Comparison of ENCODE assay signal across 38 cellular contexts in genomic region chr2:8915941-8916340, GRCh38.
"Had no signal": no experiment of that assay in that cellular context is flagged by ENCODE, and none has a peak within 500 bp of the region (broad histone marks: within the 10 kb centered on the region; RNA-seq: fewer than 3 reads in every experiment).

No MANE protein-coding gene starts in this region.

- DNase-seq: activated B cell treated with CpG ODN at 0.5 μM for 24 hours; activated CD4-positive, alpha-beta memory T cell treated with anti-CD3 and anti-CD28 coated beads for 36 hours; activated CD4-positive, alpha-beta T cell treated with anti-CD3 and anti-CD28 coated beads for 4 hours; activated CD4-positive, alpha-beta T cell treated with anti-CD3 and anti-CD28 coated beads, Interleukin-2, amount 10 ng/mL, durations not matched to agents 24 days and 14 days; activated CD4-positive, alpha-beta T cell treated with anti-CD3 and anti-CD28 coated beads, Interleukin-2, amount 50 U/mL, for 1 hour; activated CD4-positive, alpha-beta T cell treated with anti-CD3 and anti-CD28 coated beads, Interleukin-2, amount 50 U/mL, for 4 hours; activated CD4-positive, CD25-positive, alpha-beta regulatory T cell treated with anti-CD3 and anti-CD28 coated beads, Interleukin-2, amount 50 U/mL, for 72 hours; activated CD8-positive, alpha-beta memory T cell treated with anti-CD3 and anti-CD28 coated beads, Interleukin-2, amount 50 U/mL, for 4 hours; activated CD8-positive, alpha-beta T cell treated with anti-CD3 and anti-CD28 coated beads for 36 hours; activated effector memory CD4-positive, alpha-beta T cell treated with anti-CD3 and anti-CD28 coated beads, Interleukin-2, amount 50 U/mL, for 16 hours; activated gamma-delta T cell treated with Interleukin-2 at 50 U/mL for 16 hours; activated naive CD4-positive, alpha-beta T cell; activated naive CD4-positive, alpha-beta T cell treated with anti-CD3 and anti-CD28 coated beads for 36 hours; activated naive CD4-positive, alpha-beta T cell treated with anti-CD3 and anti-CD28 coated beads, Interleukin-2, amount 50 U/mL, for 16 hours; activated naive CD8-positive, alpha-beta T cell treated with anti-CD3 and anti-CD28 coated beads for 36 hours; activated T-cell treated with anti-CD3 and anti-CD28 coated beads for 4 hours; activated T-cell treated with anti-CD3 and anti-CD28 coated beads, Interleukin-2, amount 50 U/mL, for 1 hour; activated T-cell treated with anti-CD3 and anti-CD28 coated beads, Interleukin-2, amount 50 U/mL, for 4 hours; activated T-cell treated with anti-CD3 and anti-CD28 coated beads, Interleukin-2, amount 50 U/mL, for 72 hours; adrenal gland; amniotic stem cell; aorta; body of pancreas; brain microvascular endothelial cell; cerebellar nuclear complex; T-helper 1 cell; T-helper 2 cell; T-helper 9 cell had no signal

- H3K4me3 ChIP-seq: adrenal gland, body of pancreas, breast epithelium had no signal

- FAIRE-seq: astrocyte, TTC549 had no signal

- H3K4me3 Mint-ChIP-seq: activated B cell treated with CpG ODN at 0.5 μM for 24 hours; activated CD4-positive, alpha-beta memory T cell treated with anti-CD3 and anti-CD28 coated beads for 36 hours; activated CD4-positive, alpha-beta T cell treated with anti-CD3 and anti-CD28 coated beads, Interleukin-2, amount 10 ng/mL, durations not matched to agents 24 days and 14 days; activated CD8-positive, alpha-beta T cell treated with anti-CD3 and anti-CD28 coated beads for 36 hours; activated naive CD4-positive, alpha-beta T cell treated with anti-CD3 and anti-CD28 coated beads for 36 hours; activated naive CD8-positive, alpha-beta T cell treated with anti-CD3 and anti-CD28 coated beads for 36 hours; activated T-cell treated with anti-CD3 and anti-CD28 coated beads, Interleukin-2, amount 50 U/mL, for 4 hours; activated T-cell treated with anti-CD3 and anti-CD28 coated beads, Interleukin-2, amount 50 U/mL, for 72 hours; activated T-helper 1 cell treated with anti-CD3 and anti-CD28 coated beads, Interleukin-12 subunit alpha, Interleukin-12 subunit beta, Interleukin-2, Interleukin-4 antibody, amounts not matched to agents 30 ng/mL and 10 ng/mL and 1 ng/mL, durations not matched to agents 14 hours and 24 hours and 36 hours; activated T-helper 17 cell treated with anti-CD3 and anti-CD28 coated beads, Interleukin-2, amount 50 U/mL, for 72 hours; central memory CD8-positive, alpha-beta T cell; T-helper 1 cell treated with Interleukin-12 subunit alpha and Interleukin-12 subunit beta and Interleukin-4 antibody, amounts not matched to agents 30 μg/mL and 1 μg/mL, for 36 hours; T-helper 2 cell treated with Interferon-gamma antibody and Interleukin-4, amounts not matched to agents 5 μg/mL and 100 μg/mL, for 36 hours had no signal

- H3K4me1 Mint-ChIP-seq: activated B cell treated with CpG ODN at 0.5 μM for 24 hours; activated CD4-positive, alpha-beta T cell treated with anti-CD3 and anti-CD28 coated beads, Interleukin-2, amount 10 ng/mL, durations not matched to agents 24 days and 14 days; activated naive CD8-positive, alpha-beta T cell treated with anti-CD3 and anti-CD28 coated beads for 36 hours; activated T-helper 17 cell treated with anti-CD3 and anti-CD28 coated beads, Interleukin-2, amount 50 U/mL, for 72 hours; central memory CD8-positive, alpha-beta T cell had no signal

- H3K27me3 ChIP-seq: adrenal gland, body of pancreas, brain microvascular endothelial cell, breast epithelium had no signal

- ATAC-seq: activated CD8-positive, alpha-beta T cell treated with anti-CD3 and anti-CD28 coated beads for 36 hours; activated naive CD4-positive, alpha-beta T cell treated with anti-CD3 and anti-CD28 coated beads, Interleukin-2, amount 50 U/mL, for 72 hours; activated T-cell treated with anti-CD3 and anti-CD28 coated beads, Interleukin-2, amount 50 U/mL, for 4 hours; activated T-cell treated with anti-CD3 and anti-CD28 coated beads, Interleukin-2, amount 50 U/mL, for 72 hours; activated T-helper 17 cell treated with anti-CD3 and anti-CD28 coated beads, Interleukin-2, amount 50 U/mL, for 72 hours; body of pancreas had no signal

- H3K4me1 ChIP-seq: adrenal gland, body of pancreas, breast epithelium had no signal

- H3K27ac ChIP-seq: adrenal gland, body of pancreas, brain microvascular endothelial cell, breast epithelium, VCaP had no signal

- H3K36me3 Mint-ChIP-seq: activated CD4-positive, alpha-beta memory T cell treated with anti-CD3 and anti-CD28 coated beads for 36 hours; activated naive CD4-positive, alpha-beta T cell treated with anti-CD3 and anti-CD28 coated beads, Interleukin-2, amount 50 U/mL, for 72 hours had no signal

- H3K36me3 ChIP-seq: adrenal gland, breast epithelium had no signal

- H3K9me3 Mint-ChIP-seq: activated CD4-positive, alpha-beta T cell treated with anti-CD3 and anti-CD28 coated beads, Interleukin-2, amount 10 ng/mL, durations not matched to agents 24 days and 14 days; activated naive CD4-positive, alpha-beta T cell treated with anti-CD3 and anti-CD28 coated beads for 36 hours; activated T-helper 1 cell treated with anti-CD3 and anti-CD28 coated beads, Interleukin-12 subunit alpha, Interleukin-12 subunit beta, Interleukin-2, Interleukin-4 antibody, amounts not matched to agents 30 ng/mL and 10 ng/mL and 1 ng/mL, durations not matched to agents 14 hours and 24 hours and 36 hours; central memory CD8-positive, alpha-beta T cell had no signal

- H3K27me3 Mint-ChIP-seq: activated B cell treated with CpG ODN at 0.5 μM for 24 hours; activated CD4-positive, alpha-beta memory T cell treated with anti-CD3 and anti-CD28 coated beads for 36 hours; activated CD8-positive, alpha-beta T cell treated with anti-CD3 and anti-CD28 coated beads for 36 hours had no signal

- H3K9me3 ChIP-seq: adrenal gland had no signal

- H3K27ac Mint-ChIP-seq: activated B cell treated with CpG ODN at 0.5 μM for 24 hours; activated CD4-positive, alpha-beta memory T cell treated with anti-CD3 and anti-CD28 coated beads for 36 hours; activated CD4-positive, alpha-beta T cell treated with anti-CD3 and anti-CD28 coated beads, Interleukin-2, amount 10 ng/mL, durations not matched to agents 24 days and 14 days; activated CD8-positive, alpha-beta T cell treated with anti-CD3 and anti-CD28 coated beads for 36 hours; activated naive CD4-positive, alpha-beta T cell treated with anti-CD3 and anti-CD28 coated beads for 36 hours; activated naive CD4-positive, alpha-beta T cell treated with anti-CD3 and anti-CD28 coated beads, Interleukin-2, amount 50 U/mL, for 72 hours; activated naive CD8-positive, alpha-beta T cell treated with anti-CD3 and anti-CD28 coated beads for 36 hours; activated T-cell treated with anti-CD3 and anti-CD28 coated beads, Interleukin-2, amount 50 U/mL, for 72 hours; activated T-helper 1 cell treated with anti-CD3 and anti-CD28 coated beads, Interleukin-12 subunit alpha, Interleukin-12 subunit beta, Interleukin-2, Interleukin-4 antibody, amounts not matched to agents 30 ng/mL and 10 ng/mL and 1 ng/mL, durations not matched to agents 14 hours and 24 hours and 36 hours; activated T-helper 17 cell treated with anti-CD3 and anti-CD28 coated beads, Interleukin-2, amount 50 U/mL, for 72 hours; T-helper 1 cell treated with Interleukin-12 subunit alpha and Interleukin-12 subunit beta and Interleukin-4 antibody, amounts not matched to agents 30 μg/mL and 1 μg/mL, for 36 hours; T-helper 2 cell treated with Interferon-gamma antibody and Interleukin-4, amounts not matched to agents 5 μg/mL and 100 μg/mL, for 36 hours had no signal
